Comparison of ENCODE assay signal across 8 cellular contexts in genomic region chr10:91198781-91199180, GRCh38. TPM values are rescaled to one million over a fixed set of nuclear protein-coding genes. Genes with fewer than 3 reads are reported as not detected.
DNase-seq lines count a peak whose midpoint lies in the region; ATAC-seq and TF ChIP-seq lines count a peak whose summit lies in the region.

No MANE protein-coding gene starts in this region.

- H3K9ac ChIP-seq in BLaER1 treated with 17β-estradiol and CSF1 and Interleukin-3, amounts not matched to agents 10 nM and 100 nM, result peak overlapping the region in 3 of 11 experiments; percentile 11 to 52 (median 16); a peak in 4 of 22 replicates
- H3K9ac ChIP-seq in adipocyte (ENCODE audit: low read length), result peak overlapping the region; percentile 22

- no peak for TF ChIP-seq CTCF in lung (IDR thresholded peaks at IDR 0.05; ENCODE audit: control extremely low read depth, extremely low read depth)

- peaks cover 43 to 58% (median 50%) of the 10 kb centered on the region in 10 experiments for H3K4me1 ChIP-seq in BLaER1 treated with 17β-estradiol and CSF1 and Interleukin-3, amounts not matched to agents 10 nM and 100 nM
- H3K4me1 ChIP-seq in adipocyte (ENCODE audit: control insufficient read depth, insufficient read depth, low read length) (peaks cover 30% of the 10 kb centered on the region), lung (ENCODE audit: control insufficient read depth in 2 of 2, insufficient read depth in 2 of 2, low read length in 2 of 2) (peaks cover 12 to 48% of the 10 kb centered on the region in 2 donors)

- CTCF ChIA-PET in HEK293T (lab: Yijun Ruan, JAX), result interaction anchor here (0.7 kb wide), 1 partner anchor 22 kb away, joined by 4 read pairs; no protein-coding TSS in a partner anchor

- H3K4me3 ChIP-seq in BLaER1 treated with 17β-estradiol and CSF1 and Interleukin-3, amounts not matched to agents 10 nM and 100 nM, result 0 out of 20 replicates have a peak overlapping the region, but pooled peaks of 1 of the 10 experiments have one; percentile 8
- peak overlapping the region; percentile 61 for H3K4me3 ChIP-seq in adipocyte (ENCODE audit: low read length)
- no peak overlapping the region for H3K4me3 ChIP-seq in lung

- H3K4me2 ChIP-seq in BLaER1 treated with 17β-estradiol and CSF1 and Interleukin-3, amounts not matched to agents 10 nM and 100 nM, result peak overlapping the region; percentile 44 to 81 (median 67)

- no peaks in the 10 kb centered on the region for H3K36me3 ChIP-seq in BLaER1 treated with 17β-estradiol and CSF1 and Interleukin-3, amounts not matched to agents 10 nM and 100 nM
- H3K36me3 ChIP-seq in adipocyte (ENCODE audit: control insufficient read depth, insufficient read depth, low read length, severe bottlenecking), result no peaks in the 10 kb centered on the region
- H3K36me3 ChIP-seq in lung (ENCODE audit: control insufficient read depth in 2 of 2, insufficient read depth in 2 of 2, low read length in 2 of 2), result no peaks in the 10 kb centered on the region

- peak overlapping the region in 10 of 11 experiments; percentile 2 to 71 (median 56); a peak in 17 of 22 replicates for H3K27ac ChIP-seq in BLaER1 treated with 17β-estradiol and CSF1 and Interleukin-3, amounts not matched to agents 10 nM and 100 nM
- H3K27ac ChIP-seq in lung (ENCODE audit: low read depth in 1 of 2, low read length in 1 of 2), result peak overlapping the region in 1 of 2 donors; percentile 9

- H4K20me1 ChIP-seq in BLaER1 treated with 17β-estradiol and CSF1 and Interleukin-3, amounts not matched to agents 10 nM and 100 nM, result peaks cover 0 to 12% (median 0%) of the 10 kb centered on the region in 11 experiments; a peak in 3 of 22 replicates

- DNase-seq in adipocyte (ENCODE audit: low read depth) (peak; percentile 96), lung (ENCODE audit: low spot score) (no peak), T-helper 9 cell (no peak), HEK293T (ENCODE audit: extremely low spot score) (no peak)
- DNase-seq in stimulated activated CD4-positive, alpha-beta T cell treated with anti-CD3 and anti-CD28 coated beads, Interleukin-4, amount 100 ng/mL, for 1 hour, result no peak

- POLR2A ChIA-PET in HEK293T (lab: Yijun Ruan, JAX), result no interaction called here

- H3K9me3 ChIP-seq in BLaER1 treated with 17β-estradiol and CSF1 and Interleukin-3, amounts not matched to agents 10 nM and 100 nM (replicated peaks in 1 of 11), result peaks cover 0 to 5% (median 0%) of the 10 kb centered on the region in 11 experiments; a peak in 1 of 22 replicates
- no peaks in the 10 kb centered on the region for H3K9me3 ChIP-seq in adipocyte (ENCODE audit: control insufficient read depth, low read length)
- no peaks in the 10 kb centered on the region for H3K9me3 ChIP-seq in lung (ENCODE audit: control insufficient read depth in 2 of 2, insufficient read depth in 1 of 2, low read length in 1 of 2)

- no peaks in the 10 kb centered on the region for H3K27me3 ChIP-seq in BLaER1 treated with 17β-estradiol and CSF1 and Interleukin-3, amounts not matched to agents 10 nM and 100 nM
- no peaks in the 10 kb centered on the region for H3K27me3 ChIP-seq in adipocyte (replicated peaks; ENCODE audit: control insufficient read depth, insufficient read depth, low read length)
- H3K27me3 ChIP-seq in lung (ENCODE audit: control insufficient read depth, insufficient read depth), result no peaks in the 10 kb centered on the region

- WGBS in lung, 2 donors, result 7 to 13% methylated on average over 1 of the region's 1 CpG

- peak; percentile 73 for ATAC-seq in GM19372 (IDR thresholded peaks at IDR 0.05; ENCODE audit: low read depth, unreplicated experiment)
- ATAC-seq in HG03432 (IDR thresholded peaks at IDR 0.05; ENCODE audit: unreplicated experiment), result peak; percentile 75
- ATAC-seq in lung (ENCODE audit: insufficient read depth, low FRiP score), result peak; percentile 74

TF ChIP-seq in HEK293T, 16 proteins besides CTCF, POLR2A, EP300 and RAD21:
- no peak for TF ChIP-seq LEF1 (IDR thresholded peaks at IDR 0.05; ENCODE audit: borderline replicate concordance)
- no peak for TF ChIP-seq FOXK2 (IDR thresholded peaks at IDR 0.05)
- TF ChIP-seq SUZ12 (IDR thresholded peaks at IDR 0.05), result no peak
- no peak for TF ChIP-seq ZNF384 (IDR thresholded peaks at IDR 0.05)
- no peak for TF ChIP-seq SP1 (IDR thresholded peaks at IDR 0.05)
- TF ChIP-seq L3MBTL2 (conservative IDR thresholded peaks at IDR 0.05), result no peak
- no peak for TF ChIP-seq TARDBP (IDR thresholded peaks at IDR 0.05)

RNA-seq across cellular contexts. Expression of gene PCGF5, which starts 21.7 kb away (rescaled TPM):
- 10 to 100 TPM; 36.3 to 36.9 TPM for total RNA-seq in lung
- polyA plus RNA-seq in lung, result 10 to 100 TPM; 27.2 to 29.0 TPM
